In genomic region chr3:73610493-73610892, GRCh38 we compare ENCODE assay signal across 17 cellular contexts. TPM values are rescaled to one million over a fixed set of nuclear protein-coding genes. Genes with fewer than 3 reads are reported as not detected.
DNase-seq lines count a peak whose midpoint lies in the region; ATAC-seq and TF ChIP-seq lines count a peak whose summit lies in the region.
"Had no signal": no experiment of that assay in that cellular context is flagged by ENCODE, and none has a peak within 500 bp of the region (broad histone marks: within the 10 kb centered on the region; RNA-seq: fewer than 3 reads in every experiment).

No MANE protein-coding gene starts in this region.

- H3K4me1 ChIP-seq in ACC112 (ENCODE audit: control insufficient read depth, insufficient read depth, low read length, unreplicated experiment) = peaks cover 12% of the 10 kb centered on the region
- H3K4me1 ChIP-seq in adipocyte (ENCODE audit: control insufficient read depth, insufficient read depth, low read length) = peaks cover 57% of the 10 kb centered on the region
- H3K4me1 ChIP-seq in hepatocyte (ENCODE audit: insufficient read depth) = peaks cover 47% of the 10 kb centered on the region
- peaks cover 33 to 63% (median 42%) of the 10 kb centered on the region in 3 donors for H3K4me1 ChIP-seq in skeletal muscle tissue (ENCODE audit: control insufficient read depth in 3 of 3, insufficient read depth in 3 of 3, low read length in 3 of 3)
- H3K4me1 ChIP-seq: BE2C, Peyer's patch, SJCRH30 had no signal

- H2AFZ ChIP-seq in ACC112 (ENCODE audit: low read length, unreplicated experiment) (peak overlapping the region; percentile 17), hepatocyte (no peak overlapping the region)

- H3K9me3 Mint-ChIP-seq in activated CD8-positive, alpha-beta memory T cell treated with anti-CD3 and anti-CD28 coated beads, Interleukin-2, amount 10 ng/mL, durations not matched to agents 7 days and 5 days (ENCODE audit: low read depth) = no peaks in the 10 kb centered on the region

- H3K9ac ChIP-seq in adipocyte (ENCODE audit: low read length) = no peak overlapping the region
- peak overlapping the region in 1 of 3 donors; percentile 71 for H3K9ac ChIP-seq in skeletal muscle tissue (ENCODE audit: low read depth in 1 of 3, low read length in 3 of 3)

- H3K36me3 Mint-ChIP-seq in activated CD8-positive, alpha-beta memory T cell treated with anti-CD3 and anti-CD28 coated beads, Interleukin-2, amount 10 ng/mL, durations not matched to agents 7 days and 5 days = no peaks in the 10 kb centered on the region

- no peaks in the 10 kb centered on the region for H3K9me2 ChIP-seq in hepatocyte (replicated peaks; ENCODE audit: insufficient read depth)

- no peak for TF ChIP-seq CTCF in hepatocyte (IDR thresholded peaks at IDR 0.05; ENCODE audit: poor library complexity)

- no peak overlapping the region for H3K4me3 Mint-ChIP-seq in activated CD8-positive, alpha-beta memory T cell treated with anti-CD3 and anti-CD28 coated beads, Interleukin-2, amount 10 ng/mL, durations not matched to agents 7 days and 5 days

- CTCF ChIA-PET in activated CD8-positive, alpha-beta memory T cell treated with anti-CD3 and anti-CD28 coated beads, Interleukin-2, amount 10 ng/mL, durations not matched to agents 7 days and 5 days (lab: Charles Lee) = no interaction called here

- peak overlapping the region; percentile 78 for H3K4me2 ChIP-seq in hepatocyte

- no peak overlapping the region for H3K4me3 ChIP-seq in ACC112 (ENCODE audit: low read depth, low read length)
- peak overlapping the region; percentile 12 for H3K4me3 ChIP-seq in adipocyte (ENCODE audit: low read length)
- H3K4me3 ChIP-seq in hepatocyte = no peak overlapping the region
- no peak overlapping the region for H3K4me3 ChIP-seq in skeletal muscle tissue (ENCODE audit: low read length in 3 of 3)
- H3K4me3 ChIP-seq: Peyer's patch, SJCRH30 had no signal

- H3K27ac ChIP-seq in ACC112 (ENCODE audit: low read depth, low read length) = no peak overlapping the region
- peak overlapping the region; percentile 2 for H3K27ac ChIP-seq in hepatocyte
- peak overlapping the region; percentile 45 for H3K27ac ChIP-seq in skeletal muscle tissue (ENCODE audit: low read depth, low read length)
- H3K27ac ChIP-seq: Peyer's patch, SJCRH30 had no signal

- no peaks in the 10 kb centered on the region for H3K27me3 Mint-ChIP-seq in activated CD8-positive, alpha-beta memory T cell treated with anti-CD3 and anti-CD28 coated beads, Interleukin-2, amount 10 ng/mL, durations not matched to agents 7 days and 5 days

- no peak for ATAC-seq in activated CD8-positive, alpha-beta memory T cell treated with anti-CD3 and anti-CD28 coated beads, Interleukin-2, amount 10 ng/mL, durations not matched to agents 7 days and 5 days

- H3K27me3 ChIP-seq in ACC112 (ENCODE audit: insufficient read depth, low read length) (no peaks in the 10 kb centered on the region), adipocyte (replicated peaks; ENCODE audit: control insufficient read depth, insufficient read depth, low read length) (no peaks in the 10 kb centered on the region), hepatocyte (no peaks in the 10 kb centered on the region), skeletal muscle tissue (ENCODE audit: control insufficient read depth in 3 of 3, insufficient read depth in 3 of 3, low read length in 3 of 3) (no peaks in the 10 kb centered on the region)
- H3K27me3 ChIP-seq: BE2C, Peyer's patch, SJCRH30 had no signal

- no peak overlapping the region for H3K27ac Mint-ChIP-seq in activated CD8-positive, alpha-beta memory T cell treated with anti-CD3 and anti-CD28 coated beads, Interleukin-2, amount 10 ng/mL, durations not matched to agents 7 days and 5 days

- H3K9me3 ChIP-seq in adipocyte (ENCODE audit: control insufficient read depth, low read length) (no peaks in the 10 kb centered on the region), hepatocyte (ENCODE audit: low read depth) (no peaks in the 10 kb centered on the region), skeletal muscle tissue (ENCODE audit: control insufficient read depth in 3 of 3, low read length in 3 of 3) (no peaks in the 10 kb centered on the region)
- H3K9me3 ChIP-seq: BE2C, Peyer's patch, SJCRH30 had no signal

- H3K79me2 ChIP-seq in ACC112 (ENCODE audit: control insufficient read depth, insufficient read depth, low read length, unreplicated experiment) = peaks cover 3% of the 10 kb centered on the region
- peaks cover 100% of the 10 kb centered on the region for H3K79me2 ChIP-seq in hepatocyte

- peaks cover 41% of the 10 kb centered on the region for H4K20me1 ChIP-seq in hepatocyte (ENCODE audit: insufficient read depth, poor library complexity, severe bottlenecking)

- H3K36me3 ChIP-seq in ACC112 (ENCODE audit: insufficient read depth, low read length) = no peaks in the 10 kb centered on the region
- H3K36me3 ChIP-seq in adipocyte (ENCODE audit: control insufficient read depth, insufficient read depth, low read length, severe bottlenecking) = peaks cover 4% of the 10 kb centered on the region
- H3K36me3 ChIP-seq in hepatocyte (replicated peaks; ENCODE audit: insufficient read depth, low read depth) = no peaks in the 10 kb centered on the region
- H3K36me3 ChIP-seq in skeletal muscle tissue (ENCODE audit: control insufficient read depth in 3 of 3, insufficient read depth in 3 of 3, low read length in 3 of 3) = peaks cover 0 to 4% (median 2%) of the 10 kb centered on the region in 3 donors
- H3K36me3 ChIP-seq: Peyer's patch, SJCRH30 had no signal

- no peaks in the 10 kb centered on the region for H3K4me1 Mint-ChIP-seq in activated CD8-positive, alpha-beta memory T cell treated with anti-CD3 and anti-CD28 coated beads, Interleukin-2, amount 10 ng/mL, durations not matched to agents 7 days and 5 days

- DNase-seq in adipocyte (ENCODE audit: low read depth) (peak; percentile 18), hepatocyte (ENCODE audit: low spot score) (no peak), SW 1271 (lab: John Stamatoyannopoulos, UW) (no peak)
- no peak for DNase-seq in activated effector memory CD4-positive, alpha-beta T cell treated with Interleukin-2 at 50 U/mL for 16 hours
- DNase-seq in activated CD8-positive, alpha-beta memory T cell treated with anti-CD3 and anti-CD28 coated beads, Interleukin-2, amount 10 ng/mL, durations not matched to agents 7 days and 5 days = no peak
- DNase-seq: BE2C, DMS53, Karpas-422, MV-4-11, NCI-H1105 treated with DMSO at 0.1 percent for 48 hours, NCI-H2081, NCI-H446, NCI-H526, Peyer's patch, SJCRH30 had no signal

- 52% methylated on average over 1 of the region's 1 CpG for WGBS in hepatocyte (ENCODE audit: low lambda C conversion rate, missing lambda C conversion rate)

RNA-seq across cellular contexts. Expression of gene PDZRN3, which starts 14.2 kb away (rescaled TPM):
- 42.9 and 48.2 TPM in 2 replicates for total RNA-seq in hepatocyte
- 60.5 and 62.3 TPM in 2 replicates for polyA plus RNA-seq in hepatocyte
- total RNA-seq in skeletal muscle tissue = 50.6 TPM
- total RNA-seq in activated CD8-positive, alpha-beta memory T cell treated with anti-CD3 and anti-CD28 coated beads, Interleukin-2, amount 10 ng/mL, durations not matched to agents 7 days and 5 days = not detected

Comparison
In these comparisons a context has a peak if more than half of its experiments do, and no peak if none do; other contexts are left out.
1. RNA of gene PDZRN3, which starts 14.2 kb away (total RNA-seq): 50.6 TPM in skeletal muscle tissue (single experiment) and 42.9 to 48.2 TPM in hepatocyte; not detected in activated CD8-positive, alpha-beta memory T cell treated with anti-CD3 and anti-CD28 coated beads, Interleukin-2, amount 10 ng/mL, durations not matched to agents 7 days and 5 days; every median in the first group is over 10 times any median in the second.